Comparison of ENCODE assay signal across 24 cellular contexts in genomic region chr17:76051571-76051970, GRCh38. TPM values are rescaled to one million over a fixed set of nuclear protein-coding genes. Genes with fewer than 3 reads are reported as not detected.
DNase-seq lines count a peak whose midpoint lies in the region; ATAC-seq and TF ChIP-seq lines count a peak whose summit lies in the region.
"Had no signal": no experiment of that assay in that cellular context is flagged by ENCODE, and none has a peak within 500 bp of the region (broad histone marks: within the 10 kb centered on the region; RNA-seq: fewer than 3 reads in every experiment).

No MANE protein-coding gene starts in this region.

- no peak overlapping the region for H3K4me3 Mint-ChIP-seq in stimulated activated naive CD8-positive, alpha-beta T cell treated with anti-CD3 and anti-CD28 coated beads, Interleukin-15, Interleukin-2, amounts not matched to agents 100 ng/mL and 50 ng/mL, for 24 hours
- H3K4me3 Mint-ChIP-seq: stimulated activated memory B cell treated with anti-CD40 and anti-IgM and Interleukin-4, amounts not matched to agents 10 μg/mL and 1 μg/mL and 100 μg/mL, for 72 hours had no signal

- H3K27ac ChIP-seq in mucosa of rectum (ENCODE audit: low read depth in 2 of 2, low read length in 2 of 2) (peak overlapping the region; percentile 29 to 77), upper lobe of right lung (peak overlapping the region; percentile 80)
- H3K27ac ChIP-seq: thoracic aorta had no signal

- H3K27ac Mint-ChIP-seq in stimulated activated naive CD8-positive, alpha-beta T cell treated with anti-CD3 and anti-CD28 coated beads, Interleukin-15, Interleukin-2, amounts not matched to agents 100 ng/mL and 50 ng/mL, for 24 hours = peak overlapping the region; percentile 57
- H3K27ac Mint-ChIP-seq: stimulated activated memory B cell treated with anti-CD40 and anti-IgM and Interleukin-4, amounts not matched to agents 10 μg/mL and 1 μg/mL and 100 μg/mL, for 72 hours had no signal

- peaks cover 53 to 67% of the 10 kb centered on the region in 2 donors for H3K36me3 ChIP-seq in mucosa of rectum (ENCODE audit: control insufficient read depth in 2 of 2, insufficient read depth in 2 of 2, low read length in 2 of 2)
- peaks cover 94% of the 10 kb centered on the region for H3K36me3 ChIP-seq in upper lobe of right lung

- no peak for ATAC-seq in stimulated activated naive CD8-positive, alpha-beta T cell treated with anti-CD3 and anti-CD28 coated beads, Interleukin-15, Interleukin-2, amounts not matched to agents 100 U/mL and 50 U/mL, for 24 hours
- ATAC-seq in upper lobe of right lung = peak; percentile 38
- ATAC-seq: left ventricle myocardium superior; sciatic nerve; stimulated activated memory B cell treated with anti-CD40 and anti-IgM and Interleukin-4, amounts not matched to agents 10 μg/mL and 1 μg/mL and 100 μg/mL, for 72 hours had no signal

- no peaks in the 10 kb centered on the region for H3K27me3 Mint-ChIP-seq in stimulated activated naive CD8-positive, alpha-beta T cell treated with anti-CD3 and anti-CD28 coated beads, Interleukin-15, Interleukin-2, amounts not matched to agents 100 ng/mL and 50 ng/mL, for 24 hours
- H3K27me3 Mint-ChIP-seq: stimulated activated memory B cell treated with anti-CD40 and anti-IgM and Interleukin-4, amounts not matched to agents 10 μg/mL and 1 μg/mL and 100 μg/mL, for 72 hours had no signal

- H3K27me3 ChIP-seq in mucosa of rectum (ENCODE audit: control insufficient read depth in 2 of 2, insufficient read depth in 2 of 2, low read length in 2 of 2) = no peaks in the 10 kb centered on the region
- H3K27me3 ChIP-seq in upper lobe of right lung = no peaks in the 10 kb centered on the region

- H3K9ac ChIP-seq in mucosa of rectum (ENCODE audit: low read depth in 1 of 2, low read length in 2 of 2) = peak overlapping the region in 1 of 2 donors; percentile 51

- no peaks in the 10 kb centered on the region for H3K9me3 Mint-ChIP-seq in stimulated activated naive CD8-positive, alpha-beta T cell treated with anti-CD3 and anti-CD28 coated beads, Interleukin-15, Interleukin-2, amounts not matched to agents 100 ng/mL and 50 ng/mL, for 24 hours
- H3K9me3 Mint-ChIP-seq: stimulated activated memory B cell treated with anti-CD40 and anti-IgM and Interleukin-4, amounts not matched to agents 10 μg/mL and 1 μg/mL and 100 μg/mL, for 72 hours had no signal

- H3K9me3 ChIP-seq in mucosa of rectum (ENCODE audit: control insufficient read depth in 2 of 2, low read length in 2 of 2) = no peaks in the 10 kb centered on the region
- no peaks in the 10 kb centered on the region for H3K9me3 ChIP-seq in upper lobe of right lung
- H3K9me3 ChIP-seq: thoracic aorta had no signal

- H3K4me3 ChIP-seq in epithelial cell of proximal tubule (ENCODE audit: low read depth, low read length) (no peak overlapping the region), mucosa of rectum (ENCODE audit: low read length in 2 of 2) (no peak overlapping the region), upper lobe of right lung (no peak overlapping the region)
- H3K4me3 ChIP-seq: thoracic aorta had no signal

- intact Hi-C loops in upper lobe of right lung (cut with DNase I) = no loop called here

- DNase-seq in stimulated activated naive CD8-positive, alpha-beta T cell treated with anti-CD3 and anti-CD28 coated beads, Interleukin-15, Interleukin-2, amounts not matched to agents 100 U/mL and 50 U/mL, for 24 hours = no peak
- DNase-seq in epithelial cell of proximal tubule (ENCODE audit: low read depth) = peak; percentile 29
- DNase-seq in upper lobe of right lung = no peak
- no peak for DNase-seq in stimulated activated CD4-positive, alpha-beta T cell treated with anti-CD3 and anti-CD28 coated beads, Interleukin-2, amount 100 ng/mL, for 48 hours
- no peak for DNase-seq in activated CD4-positive, alpha-beta T cell treated with anti-CD3 and anti-CD28 coated beads, Interleukin-2, amount 50 U/mL, for 48 hours
- DNase-seq in DMS 273 (lab: John Stamatoyannopoulos, UW; ENCODE audit: unreplicated experiment) = no peak
- DNase-seq: activated CD4-positive, alpha-beta T cell treated with anti-CD3 and anti-CD28 coated beads, Interleukin-2, amount 50 U/mL, for 4 hours; activated naive CD4-positive, alpha-beta T cell treated with Interleukin-2 at 50 U/mL for 16 hours; activated T-cell treated with anti-CD3 and anti-CD28 coated beads, Interleukin-2, amount 50 U/mL, for 1 hour; cerebellar nuclear complex; effector memory CD4-positive, alpha-beta T cell; GDM1; left ventricle myocardium superior; NCI-H1105 treated with DMSO at 0.1 percent for 48 hours; NCI-H2107; NCI-H510A treated with DMSO at 0.1 percent for 48 hours; SHP77 treated with DMSO at 0.1 percent for 48 hours had no signal

- peaks cover 0 to 13% of the 10 kb centered on the region in 2 donors for H3K4me1 ChIP-seq in mucosa of rectum (ENCODE audit: control insufficient read depth in 2 of 2, insufficient read depth in 2 of 2, low read length in 2 of 2)
- H3K4me1 ChIP-seq in upper lobe of right lung = peaks cover 20% of the 10 kb centered on the region

- H3K36me3 Mint-ChIP-seq in stimulated activated naive CD8-positive, alpha-beta T cell treated with anti-CD3 and anti-CD28 coated beads, Interleukin-15, Interleukin-2, amounts not matched to agents 100 ng/mL and 50 ng/mL, for 24 hours (ENCODE audit: low read depth) = peaks cover 62% of the 10 kb centered on the region

- TF ChIP-seq CTCF in epithelial cell of proximal tubule (conservative IDR thresholded peaks at IDR 0.05; ENCODE audit: low read depth, low read length) (no peak), upper lobe of right lung (IDR thresholded peaks at IDR 0.05) (no peak)

- peaks cover 26% of the 10 kb centered on the region for H3K4me1 Mint-ChIP-seq in stimulated activated naive CD8-positive, alpha-beta T cell treated with anti-CD3 and anti-CD28 coated beads, Interleukin-15, Interleukin-2, amounts not matched to agents 100 ng/mL and 50 ng/mL, for 24 hours (ENCODE audit: low read depth)

RNA-seq across cellular contexts. Expression of gene SRP68, which starts 20.7 kb away (rescaled TPM):
- 15.3 and 32.6 TPM in 2 replicates for total RNA-seq in epithelial cell of proximal tubule
- 74.9 TPM for total RNA-seq in upper lobe of right lung

RNA-seq across cellular contexts. Expression of gene GALR2, which starts 23.0 kb away (rescaled TPM):
- total RNA-seq in epithelial cell of proximal tubule = 0.07 and 0.17 TPM in 2 replicates
- total RNA-seq in upper lobe of right lung = not detected
- total RNA-seq: left ventricle myocardium superior, LHCN-M2, sciatic nerve had no signal

RNA-seq across cellular contexts. Expression of gene EVPL, which starts 24.5 kb away (rescaled TPM):
- total RNA-seq in epithelial cell of proximal tubule = 22.2 and 24.8 TPM in 2 replicates
- 46.8 TPM for total RNA-seq in upper lobe of right lung
- total RNA-seq: LHCN-M2 had no signal

RNA-seq across cellular contexts. Expression of gene ZACN, which starts 27.4 kb away (rescaled TPM):
- not detected in 2 replicates for total RNA-seq in epithelial cell of proximal tubule
- total RNA-seq in upper lobe of right lung = not detected
- total RNA-seq: left ventricle myocardium superior, LHCN-M2, omental fat pad, sciatic nerve, thoracic aorta had no signal

RNA-seq across cellular contexts. Expression of gene CDK3, which starts 50.9 kb away (rescaled TPM):
- total RNA-seq in epithelial cell of proximal tubule (0.17 and 1.7 TPM in 2 replicates), upper lobe of right lung (9.6 TPM)
